1 cellular context compared by ENCODE assay signal in the genomic region with DNA sequence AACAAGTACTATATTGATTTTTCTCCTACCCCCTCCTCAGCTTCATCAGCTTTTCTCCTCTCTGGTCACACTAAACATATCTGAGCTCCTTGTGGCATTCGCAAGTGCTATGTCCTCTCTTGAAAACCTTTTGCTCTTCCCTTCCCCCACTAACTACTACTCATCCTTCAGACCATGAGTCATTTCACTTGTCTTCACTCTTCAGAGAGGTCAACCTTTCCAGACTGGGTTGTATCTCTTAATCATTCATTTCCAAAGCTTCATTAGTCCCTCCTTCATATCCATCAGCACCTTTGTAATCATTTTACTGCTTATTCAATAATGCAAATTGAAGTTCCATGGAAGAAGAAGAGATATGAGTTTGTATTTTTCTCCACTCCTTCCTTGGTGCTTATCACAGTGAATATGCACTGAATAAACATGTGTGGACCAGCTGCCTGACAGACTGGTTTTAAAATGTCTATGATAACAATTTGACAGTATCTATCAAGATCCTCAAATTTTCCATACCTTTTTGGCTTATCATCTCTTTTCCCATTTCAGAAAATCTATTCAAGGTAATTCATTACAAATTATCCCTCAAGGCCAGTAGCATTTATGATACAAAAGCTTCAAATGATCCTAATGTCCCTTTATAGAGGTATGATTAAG.
TF ChIP-seq lines count a peak whose summit lies in the region.

No MANE protein-coding gene starts in this region.

TF ChIP-seq in GM12878, 131 proteins besides CTCF, POLR2A, EP300 and RAD21:
- TF ChIP-seq JUNB (IDR thresholded peaks at IDR 0.05) (peak; percentile 10; the same call in 1 of the 2 replicates), PAX5 (IDR thresholded peaks at IDR 0.05; ENCODE audit: borderline replicate concordance, low read depth, low read length) (no peak), NR2F1 (conservative IDR thresholded peaks at IDR 0.05) (no peak)
